Comparison of ENCODE assay signal across 11 cellular contexts in genomic region chr12:2382391-2383155, GRCh38.
DNase-seq lines count a peak whose midpoint lies in the region; ATAC-seq and TF ChIP-seq lines count a peak whose summit lies in the region.
"Had no signal": no experiment of that assay in that cellular context is flagged by ENCODE, and none has a peak within 500 bp of the region (broad histone marks: within the 10 kb centered on the region; RNA-seq: fewer than 3 reads in every experiment).

No MANE protein-coding gene starts in this region.

- peaks cover 1% of the 10 kb centered on the region for H3K4me1 ChIP-seq in A673 (ENCODE audit: insufficient read depth, low read length, poor library complexity, severe bottlenecking)
- peaks cover 34% of the 10 kb centered on the region for H3K4me1 ChIP-seq in lower lobe of right lung
- no peaks in the 10 kb centered on the region for H3K4me1 ChIP-seq in CD8-positive, alpha-beta memory T cell (ENCODE audit: insufficient read depth, low read length)

- H3K4me1 Mint-ChIP-seq in CD8-positive, alpha-beta memory T cell = peaks cover 5 to 20% (median 14%) of the 10 kb centered on the region in 3 donors
- H3K4me1 Mint-ChIP-seq: CD4-positive, CD25-positive, alpha-beta regulatory T cell had no signal

- peaks cover 7 to 19% of the 10 kb centered on the region in 2 donors for H3K27me3 Mint-ChIP-seq in CD8-positive, alpha-beta memory T cell
- H3K27me3 Mint-ChIP-seq: CD4-positive, CD25-positive, alpha-beta regulatory T cell had no signal

- CTCF ChIA-PET in A673 (lab: Charles Lee) = no interaction called here
- CTCF ChIA-PET in CD8-positive, alpha-beta memory T cell (lab: Charles Lee) = no interaction called here

- H3K4me3 Mint-ChIP-seq in CD8-positive, alpha-beta memory T cell = no peak overlapping the region
- H3K4me3 Mint-ChIP-seq: CD4-positive, CD25-positive, alpha-beta regulatory T cell had no signal

- BruUV-seq in A673 (replicated peaks; lab: Mats Ljungman, UMichigan) = no TSS peak

- H3K27ac ChIP-seq in A673 (ENCODE audit: low read depth, low read length, poor library complexity, severe bottlenecking) = no peak overlapping the region
- peak overlapping the region; percentile 57 for H3K27ac ChIP-seq in WERI-Rb-1
- H3K27ac ChIP-seq in lower lobe of right lung = peak overlapping the region; percentile 60
- H3K27ac ChIP-seq in CD8-positive, alpha-beta memory T cell (ENCODE audit: low read depth, low read length) = no peak overlapping the region

- TF ChIP-seq CTCF in A673 (conservative IDR thresholded peaks at IDR 0.05; ENCODE audit: low read depth, low read length) = peak; percentile 35; the same call in 1 of the 2 replicates
- peak; percentile 30; the same call in 1 of the 2 replicates for TF ChIP-seq CTCF in WERI-Rb-1 (IDR thresholded peaks at IDR 0.05; ENCODE audit: low read depth, low read length)
- no peak for TF ChIP-seq CTCF in lower lobe of right lung (IDR thresholded peaks at IDR 0.05)

- POLR2A ChIA-PET in A673 (lab: Charles Lee; ENCODE audit: low non-redundant PET) = no interaction called here
- POLR2A ChIA-PET in CD8-positive, alpha-beta memory T cell (lab: Charles Lee) = no interaction called here

- H3K4me3 ChIP-seq in A673 (ENCODE audit: low read depth, low read length, poor library complexity, severe bottlenecking) (no peak overlapping the region), WERI-Rb-1 (ENCODE audit: low read depth, low read length) (no peak overlapping the region), lower lobe of right lung (no peak overlapping the region)
- H3K4me3 ChIP-seq in CD8-positive, alpha-beta memory T cell (ENCODE audit: low read length) = no peak overlapping the region

- DNase-seq in A673 (ENCODE audit: low spot score) (no peak), HCEC 1CT (peak; percentile 12), WERI-Rb-1 (peak; percentile 90), lower lobe of right lung (no peak), NK-92 (lab: John Stamatoyannopoulos, UW; ENCODE audit: unreplicated experiment) (no peak), DMS53 (lab: John Stamatoyannopoulos, UW) (no peak)
- DNase-seq in CD8-positive, alpha-beta memory T cell = no peak
- DNase-seq: activated CD4-positive, CD25-positive, alpha-beta regulatory T cell treated with anti-CD3 and anti-CD28 coated beads, Interleukin-2, amount 50 U/mL, for 72 hours; activated naive CD4-positive, alpha-beta T cell treated with Interleukin-2 at 50 U/mL for 16 hours; CD4-positive, CD25-positive, alpha-beta regulatory T cell had no signal

- H3K9me3 Mint-ChIP-seq in CD8-positive, alpha-beta memory T cell = no peaks in the 10 kb centered on the region

- ATAC-seq in lower lobe of right lung = peak in 1 of 2 donors; percentile 26
- no peak for ATAC-seq in GM21786 (IDR thresholded peaks at IDR 0.05; ENCODE audit: unreplicated experiment)

- H3K36me3 ChIP-seq in A673 (ENCODE audit: insufficient read depth, low read length, poor library complexity, severe bottlenecking) = no peaks in the 10 kb centered on the region
- no peaks in the 10 kb centered on the region for H3K36me3 ChIP-seq in WERI-Rb-1
- no peaks in the 10 kb centered on the region for H3K36me3 ChIP-seq in lower lobe of right lung
- no peaks in the 10 kb centered on the region for H3K36me3 ChIP-seq in CD8-positive, alpha-beta memory T cell (ENCODE audit: insufficient read depth, low read length)

- H3K36me3 Mint-ChIP-seq in CD8-positive, alpha-beta memory T cell = no peaks in the 10 kb centered on the region
- H3K36me3 Mint-ChIP-seq: CD4-positive, CD25-positive, alpha-beta regulatory T cell had no signal

- H3K9me3 ChIP-seq in A673 (ENCODE audit: low read depth, low read length, poor library complexity, severe bottlenecking) = no peaks in the 10 kb centered on the region
- H3K9me3 ChIP-seq in WERI-Rb-1 (ENCODE audit: severe bottlenecking) = no peaks in the 10 kb centered on the region
- H3K9me3 ChIP-seq in lower lobe of right lung = no peaks in the 10 kb centered on the region
- H3K9me3 ChIP-seq in CD8-positive, alpha-beta memory T cell (ENCODE audit: low read length) = no peaks in the 10 kb centered on the region

- intact Hi-C loops in A673 (cut with micrococcal nuclease; ENCODE audit: unreplicated experiment) (loop anchor here (10.0 kb wide), 1 partner anchor 202 kb away; no protein-coding TSS in a partner anchor), lower lobe of right lung (cut with DNase I) (no loop called here)

- H3K27ac Mint-ChIP-seq in CD8-positive, alpha-beta memory T cell = no peak overlapping the region
- H3K27ac Mint-ChIP-seq: CD4-positive, CD25-positive, alpha-beta regulatory T cell had no signal

- H3K27me3 ChIP-seq in A673 (replicated peaks; ENCODE audit: insufficient read depth, low read depth, low read length, poor library complexity) (no peaks in the 10 kb centered on the region), WERI-Rb-1 (ENCODE audit: insufficient read depth, low read depth, severe bottlenecking) (no peaks in the 10 kb centered on the region), lower lobe of right lung (ENCODE audit: low read depth) (no peaks in the 10 kb centered on the region)
- H3K27me3 ChIP-seq in CD8-positive, alpha-beta memory T cell (ENCODE audit: insufficient read depth, low read length, poor library complexity, severe bottlenecking) = no peaks in the 10 kb centered on the region

Comparison
In these comparisons a context has a peak if more than half of its experiments do, and no peak if none do; other contexts are left out.
1. DNase-seq: peak in HCEC 1CT (single experiment) and WERI-Rb-1 (single experiment); none in A673 (single experiment), lower lobe of right lung (single experiment), NK-92 (single experiment), DMS53 (single experiment) and CD8-positive, alpha-beta memory T cell (0 of 5).
2. H3K27ac ChIP-seq: peak in WERI-Rb-1 (single experiment) and lower lobe of right lung (single experiment); none in A673 (single experiment) and CD8-positive, alpha-beta memory T cell (single experiment).